9 cellular contexts compared by ENCODE assay signal in genomic region chr9:69421908-69422801, GRCh38.
A peak's percentile ranks its signal among the peaks of the same experiment; 100 is the strongest.
DNase-seq lines count a peak whose midpoint lies in the region; ATAC-seq and TF ChIP-seq lines count a peak whose summit lies in the region.
"Had no signal": no experiment of that assay in that cellular context is flagged by ENCODE, and none has a peak within 500 bp of the region (broad histone marks: within the 10 kb centered on the region; RNA-seq: fewer than 3 reads in every experiment).

No MANE protein-coding gene starts in this region.

- POLR2A ChIA-PET in HCT116 (lab: Charles Lee) = interaction anchor here (0.6 to 1.1 kb wide), 2 partner anchors 123 to 996 kb away, joined by 3 read pairs; no protein-coding TSS in a partner anchor

- TF ChIP-seq RAD21 in HCT116 (IDR thresholded peaks at IDR 0.05; ENCODE audit: low read depth) = peak; percentile 95

- no peaks in the 10 kb centered on the region for H3K79me2 ChIP-seq in HCT116 (ENCODE audit: insufficient read depth, low read length)

- TF ChIP-seq CTCF in HCT116 (IDR thresholded peaks at IDR 0.05 in 2 of 3, conservative IDR thresholded peaks at IDR 0.05 in 1 of 3; ENCODE audit: borderline replicate concordance in 1 of 3, insufficient read depth in 1 of 3, low read depth in 2 of 3, low read length in 2 of 3) (peak; percentile 68 to 87 (median 82)), coronary artery (IDR thresholded peaks at IDR 0.05) (peak; percentile 69)

- no TSS peak for BruUV-seq in HCT116 (replicated peaks; lab: Mats Ljungman, UMichigan)

- no peaks in the 10 kb centered on the region for H4K20me1 ChIP-seq in HCT116 (ENCODE audit: insufficient read depth)

- no peaks in the 10 kb centered on the region for H3K9me2 ChIP-seq in HCT116 (ENCODE audit: insufficient read depth)

- H3K4me2 ChIP-seq in HCT116 (ENCODE audit: low read length) = no peak overlapping the region; the same call in 1 of the 2 replicates

- no peaks in the 10 kb centered on the region for H3K4me1 ChIP-seq in HCT116 (ENCODE audit: control insufficient read depth in 1 of 2, insufficient read depth in 2 of 2, low read length in 2 of 2)

- H2AFZ ChIP-seq in HCT116 (ENCODE audit: low read depth, low read length, poor library complexity, severe bottlenecking) = peak overlapping the region; percentile 32

- ATAC-seq in HCT116 (peak; percentile 91), left lobe of liver (peak; percentile 98), HG03196 (IDR thresholded peaks at IDR 0.05; ENCODE audit: unreplicated experiment) (no peak)

- H3K4me3 ChIP-seq in HCT116 (replicated peaks in 1 of 2; ENCODE audit: low read depth in 1 of 2, low read length in 2 of 2) (no peak overlapping the region), coronary artery (no peak overlapping the region)

- TF ChIP-seq POLR2A in HCT116 (IDR thresholded peaks at IDR 0.05; ENCODE audit: borderline replicate concordance, extremely low read depth, insufficient read depth, insufficient read length) = no peak

- intact Hi-C loops in HCT116 (cut with micrococcal nuclease) = loop anchor here (2.0 to 10.0 kb wide), 8 partner anchors 127 to 1179 kb away; partner anchors contain the start of gene APBA1

- CTCF ChIA-PET in HCT116 (lab: Charles Lee) = interaction anchor here (1.0 to 4.2 kb wide), 9 partner anchors 9 to 1180 kb away, joined by 4 to 35 read pairs (median 6); partner anchors contain the start of gene APBA1

- RAD21 ChIA-PET in HCT116 (lab: Charles Lee; ENCODE audit: low non-redundant PET in 1 of 2, low total read pairs in 2 of 2, uncharacterized antibody in 2 of 2, unreplicated experiment in 2 of 2) = interaction anchor here (0.6 to 1.3 kb wide), 5 partner anchors 198 to 689 kb away, joined by 3 to 6 read pairs (median 3); no protein-coding TSS in a partner anchor

- no peak overlapping the region for H3K9ac ChIP-seq in HCT116 (ENCODE audit: low read length)

- no peaks in the 10 kb centered on the region for H3K9me3 ChIP-seq in HCT116 (ENCODE audit: control insufficient read depth in 1 of 2, insufficient read depth in 1 of 2, low read depth in 1 of 2, low read length in 2 of 2)

- H3K36me3 ChIP-seq in HCT116 (ENCODE audit: control insufficient read depth in 1 of 2, insufficient read depth in 2 of 2, low read length in 2 of 2) = no peaks in the 10 kb centered on the region

- DNase-seq in DMS153 (lab: John Stamatoyannopoulos, UW) (peak; percentile 28), HCT116 (ENCODE audit: low read depth, low spot score) (peak; percentile 47), NCI-H2081 treated with DMSO at 0.1 percent for 48 hours (lab: John Stamatoyannopoulos, UW) (peak; percentile 14), coronary artery (ENCODE audit: low spot score) (peak; percentile 62), left lobe of liver (ENCODE audit: low spot score) (peak; percentile 62)
- peak; percentile 39 for DNase-seq in activated CD4-positive, CD25-positive, alpha-beta regulatory T cell treated with anti-CD3 and anti-CD28 coated beads, Interleukin-2, amount 50 U/mL, for 72 hours
- peak; percentile 11 to 14 (median 13) for DNase-seq in stimulated activated CD4-positive, alpha-beta T cell treated with anti-CD3 and anti-CD28 coated beads, TNF-alpha, amount 100 ng/mL, for 24 hours (ENCODE audit: low read depth in 3 of 3)
- DNase-seq: activated B cell treated with CpG ODN at 0.5 μM for 24 hours had no signal

- no peaks in the 10 kb centered on the region for H3K27me3 ChIP-seq in HCT116 (ENCODE audit: insufficient read depth, low read length)

- H3K27ac ChIP-seq in HCT116 (ENCODE audit: low read depth, low read length) (no peak overlapping the region), coronary artery (no peak overlapping the region)

TF ChIP-seq in HCT116, 20 proteins besides CTCF, POLR2A, EP300 and RAD21:
- no peak for TF ChIP-seq ZNF274 (IDR thresholded peaks at IDR 0.05; ENCODE audit: low read depth, low read length)
- TF ChIP-seq POLR2AphosphoS5 (IDR thresholded peaks at IDR 0.05; ENCODE audit: low read depth, low read length) = no peak
- TF ChIP-seq SRF (IDR thresholded peaks at IDR 0.05; ENCODE audit: low read depth) = no peak
- no peak for TF ChIP-seq REST (IDR thresholded peaks at IDR 0.05; ENCODE audit: low read depth)
- no peak for TF ChIP-seq ELF1 (IDR thresholded peaks at IDR 0.05; ENCODE audit: borderline replicate concordance, low read depth)
- TF ChIP-seq CEBPB (IDR thresholded peaks at IDR 0.05; ENCODE audit: low read depth) = no peak
- TF ChIP-seq, protein P1, sequence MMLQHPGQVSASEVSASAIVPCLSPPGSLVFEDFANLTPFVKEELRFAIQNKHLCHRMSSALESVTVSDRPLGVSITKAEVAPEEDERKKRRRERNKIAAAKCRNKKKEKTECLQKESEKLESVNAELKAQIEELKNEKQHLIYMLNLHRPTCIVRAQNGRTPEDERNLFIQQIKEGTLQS (IDR thresholded peaks at IDR 0.05) = no peak
- no peak for TF ChIP-seq TCF7L2 (IDR thresholded peaks at IDR 0.05; ENCODE audit: borderline replicate concordance, extremely low read depth, insufficient read depth, insufficient read length)
- TF ChIP-seq CBX3 (IDR thresholded peaks at IDR 0.05; ENCODE audit: low read depth) = no peak
- TF ChIP-seq, protein P2, sequence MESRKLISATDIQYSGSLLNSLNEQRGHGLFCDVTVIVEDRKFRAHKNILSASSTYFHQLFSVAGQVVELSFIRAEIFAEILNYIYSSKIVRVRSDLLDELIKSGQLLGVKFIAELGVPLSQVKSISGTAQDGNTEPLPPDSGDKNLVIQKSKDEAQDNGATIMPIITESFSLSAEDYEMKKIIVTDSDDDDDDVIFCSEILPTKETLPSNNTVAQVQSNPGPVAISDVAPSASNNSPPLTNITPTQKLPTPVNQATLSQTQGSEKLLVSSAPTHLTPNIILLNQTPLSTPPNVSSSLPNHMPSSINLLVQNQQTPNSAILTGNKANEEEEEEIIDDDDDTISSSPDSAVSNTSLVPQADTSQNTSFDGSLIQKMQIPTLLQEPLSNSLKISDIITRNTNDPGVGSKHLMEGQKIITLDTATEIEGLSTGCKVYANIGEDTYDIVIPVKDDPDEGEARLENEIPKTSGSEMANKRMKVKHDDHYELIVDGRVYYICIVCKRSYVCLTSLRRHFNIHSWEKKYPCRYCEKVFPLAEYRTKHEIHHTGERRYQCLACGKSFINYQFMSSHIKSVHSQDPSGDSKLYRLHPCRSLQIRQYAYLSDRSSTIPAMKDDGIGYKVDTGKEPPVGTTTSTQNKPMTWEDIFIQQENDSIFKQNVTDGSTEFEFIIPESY (IDR thresholded peaks at IDR 0.05; ENCODE audit: extremely low read depth, insufficient replicate concordance, low read length) = no peak
- TF ChIP-seq, protein P3, sequence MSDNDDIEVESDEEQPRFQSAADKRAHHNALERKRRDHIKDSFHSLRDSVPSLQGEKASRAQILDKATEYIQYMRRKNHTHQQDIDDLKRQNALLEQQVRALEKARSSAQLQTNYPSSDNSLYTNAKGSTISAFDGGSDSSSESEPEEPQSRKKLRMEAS (IDR thresholded peaks at IDR 0.05) = no peak
- no peak for TF ChIP-seq EGR1 (IDR thresholded peaks at IDR 0.05; ENCODE audit: low read depth)
- TF ChIP-seq ZFX (IDR thresholded peaks at IDR 0.05) = no peak
- TF ChIP-seq FOSL1 (IDR thresholded peaks at IDR 0.05; ENCODE audit: low read depth) = no peak
- no peak for TF ChIP-seq YY1 (IDR thresholded peaks at IDR 0.05; ENCODE audit: extremely low read depth, insufficient replicate concordance, low read depth, low read length)
- no peak for TF ChIP-seq SP1 (IDR thresholded peaks at IDR 0.05; ENCODE audit: low read depth)
- TF ChIP-seq SIN3A (IDR thresholded peaks at IDR 0.05; ENCODE audit: low read depth) = no peak
- no peak for TF ChIP-seq EZH2 (IDR thresholded peaks at IDR 0.05)
- no peak for TF ChIP-seq EZH2phosphoT487 (IDR thresholded peaks at IDR 0.05; ENCODE audit: borderline replicate concordance)
- no peak for TF ChIP-seq JUND (IDR thresholded peaks at IDR 0.05)
TF ChIP-seq in HCT116: peak in this region for 0.
